Comparison of ENCODE assay signal across 9 cellular contexts in genomic region chr5:159331099-159331973, GRCh38. TPM values are rescaled to one million over a fixed set of nuclear protein-coding genes. Genes with fewer than 3 reads are reported as not detected.
DNase-seq lines count a peak whose midpoint lies in the region; ATAC-seq and TF ChIP-seq lines count a peak whose summit lies in the region.
"Had no signal": no experiment of that assay in that cellular context is flagged by ENCODE, and none has a peak within 500 bp of the region (broad histone marks: within the 10 kb centered on the region; RNA-seq: fewer than 3 reads in every experiment).

No MANE protein-coding gene starts in this region.

- ATAC-seq in GM21619 (IDR thresholded peaks at IDR 0.05; ENCODE audit: unreplicated experiment) (peak; percentile 58), left lung (peak; percentile 99)
- ATAC-seq in activated CD4-positive, CD25-positive, alpha-beta regulatory T cell treated with anti-CD3 and anti-CD28 coated beads, Interleukin-2, amount 50 U/mL, for 24 hours = peak; percentile 83 to 84

- no peak overlapping the region for H3K9ac ChIP-seq in Loucy (ENCODE audit: low read depth, low read length, poor library complexity, severe bottlenecking)

- H3K27ac ChIP-seq in left lung = no peak overlapping the region

- H4K20me1 ChIP-seq in Loucy (ENCODE audit: insufficient read depth, low read length, poor library complexity, severe bottlenecking) = no peaks in the 10 kb centered on the region

- H3K27me3 ChIP-seq in Loucy (ENCODE audit: insufficient read depth, low read length, poor library complexity, severe bottlenecking) = no peaks in the 10 kb centered on the region
- no peaks in the 10 kb centered on the region for H3K27me3 ChIP-seq in left lung

- peak; percentile 44 for TF ChIP-seq CTCF in Loucy (conservative IDR thresholded peaks at IDR 0.05; ENCODE audit: low read length)
- TF ChIP-seq CTCF in left lung (IDR thresholded peaks at IDR 0.05) = peak; percentile 65 to 66

- no peaks in the 10 kb centered on the region for H3K4me1 ChIP-seq in Loucy (ENCODE audit: insufficient read depth, low read length, poor library complexity, severe bottlenecking)
- peaks cover 4 to 13% of the 10 kb centered on the region in 2 donors for H3K4me1 ChIP-seq in left lung

- H3K9me3 ChIP-seq in Loucy (ENCODE audit: insufficient read depth, low read depth, low read length) (no peaks in the 10 kb centered on the region), left lung (no peaks in the 10 kb centered on the region)

- H3K79me2 ChIP-seq in Loucy (ENCODE audit: insufficient read depth, low read length) = no peaks in the 10 kb centered on the region

- intact Hi-C loops in left lung (cut with DNase I) = no loop called here

- no peak overlapping the region for H3K4me2 ChIP-seq in Loucy (ENCODE audit: low read depth, low read length, poor library complexity, severe bottlenecking)

- DNase-seq in DMS53 (lab: John Stamatoyannopoulos, UW) = peak; percentile 82
- peak; percentile 40 for DNase-seq in cerebellar cortex (ENCODE audit: low spot score)
- DNase-seq in left lung = peak; percentile 70 to 92
- peak; percentile 68 to 79 for DNase-seq in stimulated activated CD4-positive, alpha-beta T cell treated with anti-CD3 and anti-CD28 coated beads, Interleukin-4, amount 100 ng/mL, for 48 hours (ENCODE audit: low read depth in 2 of 2)
- DNase-seq in NK-92 (lab: John Stamatoyannopoulos, UW; ENCODE audit: unreplicated experiment) = no peak

- no peaks in the 10 kb centered on the region for H3K36me3 ChIP-seq in Loucy (ENCODE audit: insufficient read depth, low read length)
- H3K36me3 ChIP-seq in left lung = no peaks in the 10 kb centered on the region

- no peaks in the 10 kb centered on the region for H3F3A ChIP-seq in Loucy (ENCODE audit: low read depth)

- no peaks in the 10 kb centered on the region for H3K9me2 ChIP-seq in Loucy (replicated peaks; ENCODE audit: low read depth, low read length)

- no peak overlapping the region for H2AFZ ChIP-seq in Loucy (ENCODE audit: low read length)

- H3K4me3 ChIP-seq in Loucy (ENCODE audit: low read length, poor library complexity, severe bottlenecking) = no peak overlapping the region
- peak overlapping the region; percentile 27 to 35 for H3K4me3 ChIP-seq in left lung

RNA-seq across cellular contexts. Expression of gene IL12B, which starts 1.0 kb away (rescaled TPM):
- not detected for total RNA-seq in left lung
- total RNA-seq: glomerular endothelial cell had no signal
